Comparison of ENCODE assay signal across 28 cellular contexts in genomic region chr16:25817295-25817694, GRCh38.
"Had no signal": no experiment of that assay in that cellular context is flagged by ENCODE, and none has a peak within 500 bp of the region (broad histone marks: within the 10 kb centered on the region; RNA-seq: fewer than 3 reads in every experiment).

No MANE protein-coding gene starts in this region.

- H3K27ac ChIP-seq: colonic mucosa, coronary artery, dorsolateral prefrontal cortex, epithelial cell of prostate, esophagus muscularis mucosa, esophagus squamous epithelium, foreskin keratinocyte, gastrocnemius medialis, gastroesophageal sphincter, heart left ventricle, heart right ventricle had no signal

- DNase-seq: colonic mucosa; cortex of kidney; dermis blood vessel endothelial cell; dorsolateral prefrontal cortex; effector CD4-positive, alpha-beta T cell; effector CD8-positive, alpha-beta T cell; effector memory CD4-positive, alpha-beta T cell; effector memory CD8-positive, alpha-beta T cell; endodermal cell; erythroblast; esophagus squamous epithelium; foreskin fibroblast; foreskin keratinocyte; foreskin melanocyte; gastrocnemius medialis; glutamatergic neuron; head of caudate nucleus; heart left ventricle; heart right ventricle had no signal

- H3K36me3 ChIP-seq: colonic mucosa, esophagus muscularis mucosa, esophagus squamous epithelium, gastrocnemius medialis, gastroesophageal sphincter, heart left ventricle, heart right ventricle had no signal

- H3K27me3 ChIP-seq: colonic mucosa, esophagus muscularis mucosa, esophagus squamous epithelium, foreskin keratinocyte, gastrocnemius medialis had no signal

- ATAC-seq: effector memory CD8-positive, alpha-beta T cell; esophagus mucosa; foreskin keratinocyte; gastrocnemius medialis; gastroesophageal sphincter; heart left ventricle; heart right ventricle had no signal

- H3K4me3 ChIP-seq: colonic mucosa, coronary artery, dorsolateral prefrontal cortex, esophagus muscularis mucosa, esophagus squamous epithelium, gastrocnemius medialis, gastroesophageal sphincter, heart left ventricle, heart right ventricle had no signal

- FAIRE-seq: colon, endometrium, endothelial cell of umbilical vein, frontal cortex had no signal

- H3K4me1 ChIP-seq: colonic mucosa, esophagus muscularis mucosa, esophagus squamous epithelium, foreskin keratinocyte, gastrocnemius medialis, gastroesophageal sphincter, heart left ventricle, heart right ventricle had no signal

- H3K9me3 ChIP-seq: colonic mucosa, esophagus squamous epithelium, gastrocnemius medialis had no signal
